ENCODE assay signal across 1 cellular context in genomic region chr19:18219911-18220631, GRCh38.
TF ChIP-seq lines count a peak whose summit lies in the region.

No MANE protein-coding gene starts in this region.

TF ChIP-seq in GM23338, 12 proteins besides CTCF, POLR2A, EP300 and RAD21 (continued from another document):
- no peak for TF ChIP-seq REST (IDR thresholded peaks at IDR 0.05; ENCODE audit: unreplicated experiment)
- no peak for TF ChIP-seq ZNF114 (CRISPR knock-in tag; IDR thresholded peaks at IDR 0.05)
- TF ChIP-seq ZNF462 (CRISPR knock-in tag; IDR thresholded peaks at IDR 0.05) = no peak
- TF ChIP-seq JUNB (IDR thresholded peaks at IDR 0.05; ENCODE audit: unreplicated experiment) = no peak
